In genomic region chr14:34843011-34843554, GRCh38 we compare ENCODE assay signal across 8 cellular contexts. TPM values are rescaled to one million over a fixed set of nuclear protein-coding genes. Genes with fewer than 3 reads are reported as not detected.
DNase-seq lines count a peak whose midpoint lies in the region; ATAC-seq, FAIRE-seq and TF ChIP-seq lines count a peak whose summit lies in the region.

No MANE protein-coding gene starts in this region.

- no peaks in the 10 kb centered on the region for H3K27me3 ChIP-seq in SK-N-SH (ENCODE audit: insufficient read depth)
- no peaks in the 10 kb centered on the region for H3K27me3 ChIP-seq in esophagus (ENCODE audit: control insufficient read depth in 1 of 2, insufficient read depth in 2 of 2, low read length in 2 of 2)

- intact Hi-C loops in kidney (cut with DNase I) = no loop called here

- TF ChIP-seq CTCF in AG09309 (IDR thresholded peaks at IDR 0.05; ENCODE audit: control insufficient read depth, insufficient read depth, low read depth, low read length, missing control alignments) (no peak), SK-N-SH (IDR thresholded peaks at IDR 0.05) (no peak), kidney (IDR thresholded peaks at IDR 0.05; ENCODE audit: borderline replicate concordance, extremely low read depth, insufficient read depth) (no peak)

- ATAC-seq in GM21423 (IDR thresholded peaks at IDR 0.05; ENCODE audit: unreplicated experiment) = peak; percentile 55
- no peak for ATAC-seq in GM21825 (IDR thresholded peaks at IDR 0.05; ENCODE audit: unreplicated experiment)
- ATAC-seq in GM18505 (IDR thresholded peaks at IDR 0.05; ENCODE audit: unreplicated experiment) = no peak

- no peaks in the 10 kb centered on the region for H4K20me1 ChIP-seq in SK-N-SH (ENCODE audit: insufficient read depth)

- H2AFZ ChIP-seq in SK-N-SH (ENCODE audit: low read depth) = no peak overlapping the region

- no peak for FAIRE-seq in kidney (lab: Jason Lieb, UNC)

- CTCF ChIA-PET in SK-N-SH (lab: Yijun Ruan, JAX) = no interaction called here

- H3K36me3 ChIP-seq in SK-N-SH (replicated peaks in 1 of 2; ENCODE audit: control insufficient read depth in 1 of 2, insufficient read depth in 2 of 2, low read length in 1 of 2) = peaks cover 0 to 19% of the 10 kb centered on the region in 2 experiments
- H3K36me3 ChIP-seq in esophagus (ENCODE audit: control insufficient read depth in 2 of 2, insufficient read depth in 2 of 2, low read length in 1 of 2) = no peaks in the 10 kb centered on the region
- no peaks in the 10 kb centered on the region for H3K36me3 ChIP-seq in kidney (ENCODE audit: control insufficient read depth in 1 of 2, insufficient read depth in 2 of 2, low read length in 2 of 2)

- H3K4me1 ChIP-seq in SK-N-SH (ENCODE audit: control insufficient read depth in 1 of 2, insufficient read depth in 2 of 2, low read depth in 1 of 2, low read length in 1 of 2) = peaks cover 6 to 10% of the 10 kb centered on the region in 2 experiments; a peak in 3 of 4 replicates
- no peaks in the 10 kb centered on the region for H3K4me1 ChIP-seq in esophagus (ENCODE audit: control insufficient read depth in 2 of 2, insufficient read depth in 2 of 2, low read length in 1 of 2)
- H3K4me1 ChIP-seq in kidney (ENCODE audit: control insufficient read depth in 1 of 2, insufficient read depth in 1 of 2, low read depth in 1 of 2, low read length in 2 of 2) = no peaks in the 10 kb centered on the region

- TF ChIP-seq POLR2A in GM18505 (IDR thresholded peaks at IDR 0.05; ENCODE audit: borderline replicate concordance, extremely low read depth, insufficient read depth, insufficient read length) = no peak

- H3K27ac ChIP-seq in SK-N-SH (ENCODE audit: low read depth in 2 of 2, low read length in 1 of 2) (peak overlapping the region; percentile 66 to 71), esophagus (ENCODE audit: low read depth in 2 of 2, low read length in 1 of 2) (peak overlapping the region; percentile 28 to 55), kidney (ENCODE audit: low read depth in 2 of 2, low read length in 2 of 2) (no peak overlapping the region)

- no peak for TF ChIP-seq EP300 in SK-N-SH (IDR thresholded peaks at IDR 0.05; ENCODE audit: borderline replicate concordance in 1 of 2, low read depth in 1 of 2, low read length in 1 of 2)

- DNase-seq in AG09309 (ENCODE audit: low read depth) = peak; percentile 55
- DNase-seq in SK-N-SH = peak; percentile 11
- DNase-seq in renal cortical epithelial cell (ENCODE audit: low read depth) = peak; percentile 88
- DNase-seq in kidney = no peak

- peaks cover 66% of the 10 kb centered on the region for H3K79me2 ChIP-seq in SK-N-SH (ENCODE audit: insufficient read depth)

- 80% methylated on average over 3 of the region's 3 CpGs for WGBS in SK-N-SH (ENCODE audit: low lambda C conversion rate)
- 34 to 52% methylated on average over 3 of the region's 3 CpGs for WGBS in esophagus, 2 donors

- H3K9ac ChIP-seq in SK-N-SH = no peak overlapping the region
- H3K9ac ChIP-seq in kidney (ENCODE audit: low read length in 2 of 2) = no peak overlapping the region

- H3K4me3 ChIP-seq in AG09309 (ENCODE audit: control insufficient read depth, low read depth, low read length) (no peak overlapping the region), SK-N-SH (ENCODE audit: low read depth in 2 of 2, low read length in 1 of 2) (no peak overlapping the region), esophagus (ENCODE audit: low read depth in 1 of 2, low read length in 2 of 2) (no peak overlapping the region), kidney (ENCODE audit: low read length in 2 of 2) (no peak overlapping the region)

- H3K9me2 ChIP-seq in SK-N-SH = no peaks in the 10 kb centered on the region

- H3K4me2 ChIP-seq in SK-N-SH = no peak overlapping the region; the same call in 1 of the 2 replicates

- H3F3A ChIP-seq in SK-N-SH (replicated peaks; ENCODE audit: insufficient read depth) = peaks cover 15% of the 10 kb centered on the region

- no peak for TF ChIP-seq RAD21 in SK-N-SH (IDR thresholded peaks at IDR 0.05; ENCODE audit: low read length)

- POLR2A ChIA-PET in SK-N-SH (lab: Yijun Ruan, JAX) = interaction anchor here (1.2 kb wide), 1 partner anchor 9 kb away, joined by 3 read pairs; no protein-coding TSS in a partner anchor

- H3K9me3 ChIP-seq in SK-N-SH (no peaks in the 10 kb centered on the region), esophagus (ENCODE audit: control insufficient read depth in 2 of 2, insufficient read depth in 1 of 2, low read depth in 1 of 2, low read length in 1 of 2) (no peaks in the 10 kb centered on the region), kidney (ENCODE audit: control insufficient read depth in 1 of 2, low read length in 2 of 2) (no peaks in the 10 kb centered on the region)

TF ChIP-seq in SK-N-SH, 30 proteins besides CTCF, POLR2A, EP300 and RAD21:
- TF ChIP-seq PBX3 (IDR thresholded peaks at IDR 0.05) (peak; percentile 51), CHD2 (IDR thresholded peaks at IDR 0.05; ENCODE audit: low read length, partially characterized antibody) (no peak), ELF1 (IDR thresholded peaks at IDR 0.05) (no peak), JUND (IDR thresholded peaks at IDR 0.05) (peak; percentile 85), GATA2 (CRISPR knock-in tag; IDR thresholded peaks at IDR 0.05) (no peak), POLR2AphosphoS5 (IDR thresholded peaks at IDR 0.05; ENCODE audit: low read depth, low read length) (no peak), FOSL2 (IDR thresholded peaks at IDR 0.05; ENCODE audit: borderline replicate concordance, low read depth) (peak; percentile 87), YY1 (IDR thresholded peaks at IDR 0.05; ENCODE audit: low read depth) (no peak), SMC3 (IDR thresholded peaks at IDR 0.05; ENCODE audit: low read depth, low read length) (no peak), FOXJ3 (CRISPR knock-in tag; IDR thresholded peaks at IDR 0.05) (no peak), TCF12 (IDR thresholded peaks at IDR 0.05) (peak; percentile 50), ZBTB33 (IDR thresholded peaks at IDR 0.05; ENCODE audit: borderline replicate concordance, low read depth) (no peak), MEF2A (IDR thresholded peaks at IDR 0.05; ENCODE audit: borderline replicate concordance, low read depth) (no peak)

RNA-seq across cellular contexts. Expression of gene BAZ1A, which starts 32.1 kb away (rescaled TPM):
- polyA plus RNA-seq in SK-N-SH (2012; rRNA removed) = 17.4 and 19.3 TPM in 2 replicates
- 22.0 and 30.2 TPM in 2 replicates for polyA plus RNA-seq in SK-N-SH (2012; cell fraction: cytosol; rRNA removed)
- polyA plus RNA-seq in SK-N-SH (2012; cell fraction: nucleus; rRNA removed) = 16.0 and 43.6 TPM in 2 replicates
- polyA plus RNA-seq in esophagus = 10 to 100 TPM; 18.5 to 18.9 TPM
- 48.6 and 68.4 TPM in 2 replicates for total RNA-seq in renal cortical epithelial cell
- total RNA-seq in kidney = 20.8 TPM
- polyA plus RNA-seq in kidney (ENCODE audit: insufficient read depth, low read depth, low replicate concordance) = 3.1 TPM

Comparison
In these comparisons a context has a peak if more than half of its experiments do, and no peak if none do; other contexts are left out.
1. H3K27ac ChIP-seq: peak in SK-N-SH (2 of 2) and esophagus (2 of 2); none in kidney (0 of 2).